ENCODE assay signal across 15 cellular contexts in genomic region chr9:136759436-136760325, GRCh38. TPM values are rescaled to one million over a fixed set of nuclear protein-coding genes. Genes with fewer than 3 reads are reported as not detected.
"Had no signal": no experiment of that assay in that cellular context is flagged by ENCODE, and none has a peak within 500 bp of the region (broad histone marks: within the 10 kb centered on the region; RNA-seq: fewer than 3 reads in every experiment).

No MANE protein-coding gene starts in this region.

- H3K36me3 ChIP-seq: colonic mucosa, left ventricle myocardium inferior, right atrium auricular region had no signal

- H3K27ac Mint-ChIP-seq: activated CD4-positive, alpha-beta memory T cell treated with anti-CD3 and anti-CD28 coated beads, Interleukin-2, amount 10 ng/mL, durations not matched to agents 7 days and 5 days; activated naive CD8-positive, alpha-beta T cell treated with anti-CD3 and anti-CD28 coated beads for 36 hours; activated T-cell treated with anti-CD3 and anti-CD28 coated beads, Interleukin-2, amount 50 U/mL, for 72 hours; stimulated activated effector memory CD8-positive, alpha-beta T cell treated with anti-CD3 and anti-CD28 coated beads, Interleukin-12 subunit alpha, Interleukin-12 subunit beta, amount 100 ng/mL, for 72 hours had no signal

- H3K27me3 Mint-ChIP-seq: type B pancreatic cell had no signal

- H3K4me2 ChIP-seq: smooth muscle cell had no signal

- H3K4me1 Mint-ChIP-seq: stimulated activated effector memory CD8-positive, alpha-beta T cell treated with anti-CD3 and anti-CD28 coated beads, Interleukin-12 subunit alpha, Interleukin-12 subunit beta, amount 100 ng/mL, for 72 hours had no signal

- H3K4me1 ChIP-seq: colonic mucosa had no signal

- H3K27ac ChIP-seq: colonic mucosa, left ventricle myocardium inferior, right atrium auricular region had no signal

- H3K36me3 Mint-ChIP-seq: stimulated activated effector memory CD8-positive, alpha-beta T cell treated with anti-CD3 and anti-CD28 coated beads, Interleukin-12 subunit alpha, Interleukin-12 subunit beta, amount 100 ng/mL, for 72 hours; type B pancreatic cell had no signal

- DNase-seq: activated CD4-positive, alpha-beta memory T cell treated with anti-CD3 and anti-CD28 coated beads, Interleukin-2, amount 10 ng/mL, durations not matched to agents 7 days and 5 days; activated CD8-positive, alpha-beta memory T cell treated with anti-CD3 and anti-CD28 coated beads, Interleukin-2, amount 50 U/mL, for 4 hours; activated gamma-delta T cell treated with Interleukin-2 at 50 U/mL for 16 hours; activated naive CD8-positive, alpha-beta T cell treated with anti-CD3 and anti-CD28 coated beads for 36 hours; activated T-cell treated with anti-CD3 and anti-CD28 coated beads, Interleukin-2, amount 50 U/mL, for 72 hours; colonic mucosa; effector CD8-positive, alpha-beta T cell; foreskin melanocyte; left ventricle myocardium inferior had no signal

- H3K9me3 Mint-ChIP-seq: stimulated activated effector memory CD8-positive, alpha-beta T cell treated with anti-CD3 and anti-CD28 coated beads, Interleukin-12 subunit alpha, Interleukin-12 subunit beta, amount 100 ng/mL, for 72 hours; type B pancreatic cell had no signal

- H3K4me3 ChIP-seq: colonic mucosa, left ventricle myocardium inferior, right atrium auricular region, smooth muscle cell had no signal

- ATAC-seq: activated T-cell treated with anti-CD3 and anti-CD28 coated beads, Interleukin-2, amount 50 U/mL, for 72 hours; stimulated activated effector memory CD8-positive, alpha-beta T cell treated with anti-CD3 and anti-CD28 coated beads, Interleukin-12 subunit alpha, Interleukin-12 subunit beta, amount 100 ng/mL, for 72 hours had no signal

- H3K4me3 Mint-ChIP-seq: activated CD4-positive, alpha-beta memory T cell treated with anti-CD3 and anti-CD28 coated beads, Interleukin-2, amount 10 ng/mL, durations not matched to agents 7 days and 5 days; activated naive CD8-positive, alpha-beta T cell treated with anti-CD3 and anti-CD28 coated beads for 36 hours; activated T-cell treated with anti-CD3 and anti-CD28 coated beads, Interleukin-2, amount 50 U/mL, for 72 hours; stimulated activated effector memory CD8-positive, alpha-beta T cell treated with anti-CD3 and anti-CD28 coated beads, Interleukin-12 subunit alpha, Interleukin-12 subunit beta, amount 100 ng/mL, for 72 hours; type B pancreatic cell had no signal

- H3K9me3 ChIP-seq: colonic mucosa had no signal

- H3K27me3 ChIP-seq: colonic mucosa, right atrium auricular region had no signal

RNA-seq across cellular contexts. Expression of gene LCN8, which starts 1.6 kb away (rescaled TPM):
- total RNA-seq: activated CD4-positive, alpha-beta memory T cell treated with anti-CD3 and anti-CD28 coated beads, Interleukin-2, amount 10 ng/mL, durations not matched to agents 7 days and 5 days; activated naive CD8-positive, alpha-beta T cell treated with anti-CD3 and anti-CD28 coated beads for 36 hours; activated T-cell treated with anti-CD3 and anti-CD28 coated beads, Interleukin-2, amount 50 U/mL, for 72 hours; astrocyte; colonic mucosa; left ventricle myocardium inferior; mesenteric fat pad; right atrium auricular region; smooth muscle cell had no signal

RNA-seq across cellular contexts. Expression of gene LCN15, which starts 4.6 kb away (rescaled TPM):
- total RNA-seq: activated CD4-positive, alpha-beta memory T cell treated with anti-CD3 and anti-CD28 coated beads, Interleukin-2, amount 10 ng/mL, durations not matched to agents 7 days and 5 days; activated naive CD8-positive, alpha-beta T cell treated with anti-CD3 and anti-CD28 coated beads for 36 hours; activated T-cell treated with anti-CD3 and anti-CD28 coated beads, Interleukin-2, amount 50 U/mL, for 72 hours; astrocyte; smooth muscle cell had no signal

RNA-seq across cellular contexts. Expression of gene LCN6, which starts 11.4 kb away (rescaled TPM):
- total RNA-seq: activated naive CD8-positive, alpha-beta T cell treated with anti-CD3 and anti-CD28 coated beads for 36 hours; activated T-cell treated with anti-CD3 and anti-CD28 coated beads, Interleukin-2, amount 50 U/mL, for 72 hours; astrocyte; smooth muscle cell had no signal

RNA-seq across cellular contexts. Expression of gene LCN10, which starts 16.9 kb away (rescaled TPM):
- total RNA-seq: activated CD4-positive, alpha-beta memory T cell treated with anti-CD3 and anti-CD28 coated beads, Interleukin-2, amount 10 ng/mL, durations not matched to agents 7 days and 5 days; astrocyte; smooth muscle cell had no signal
